ENCODE assay signal across 1 cellular context in genomic region chr2:225788571-225788970, GRCh38.
TF ChIP-seq lines count a peak whose summit lies in the region.

No MANE protein-coding gene starts in this region.

TF ChIP-seq in SK-N-SH treated with all-trans-retinoic acid at 6 μM for 48 hours, 23 proteins besides CTCF, POLR2A, EP300 and RAD21 (continued from another document):
- TF ChIP-seq POU6F1 (CRISPR knock-in tag; IDR thresholded peaks at IDR 0.05; ENCODE audit: borderline replicate concordance, low read depth) (no peak), BACH2 (CRISPR knock-in tag; IDR thresholded peaks at IDR 0.05; ENCODE audit: borderline replicate concordance) (no peak), ZNF70 (CRISPR knock-in tag; IDR thresholded peaks at IDR 0.05) (no peak), TCF4 (CRISPR knock-in tag; IDR thresholded peaks at IDR 0.05; ENCODE audit: borderline replicate concordance) (no peak), RARB (CRISPR knock-in tag; IDR thresholded peaks at IDR 0.05) (no peak), ZFP30 (CRISPR knock-in tag; IDR thresholded peaks at IDR 0.05) (no peak), ESRRG (CRISPR knock-in tag; IDR thresholded peaks at IDR 0.05) (no peak)
- TF ChIP-seq, protein P1, sequence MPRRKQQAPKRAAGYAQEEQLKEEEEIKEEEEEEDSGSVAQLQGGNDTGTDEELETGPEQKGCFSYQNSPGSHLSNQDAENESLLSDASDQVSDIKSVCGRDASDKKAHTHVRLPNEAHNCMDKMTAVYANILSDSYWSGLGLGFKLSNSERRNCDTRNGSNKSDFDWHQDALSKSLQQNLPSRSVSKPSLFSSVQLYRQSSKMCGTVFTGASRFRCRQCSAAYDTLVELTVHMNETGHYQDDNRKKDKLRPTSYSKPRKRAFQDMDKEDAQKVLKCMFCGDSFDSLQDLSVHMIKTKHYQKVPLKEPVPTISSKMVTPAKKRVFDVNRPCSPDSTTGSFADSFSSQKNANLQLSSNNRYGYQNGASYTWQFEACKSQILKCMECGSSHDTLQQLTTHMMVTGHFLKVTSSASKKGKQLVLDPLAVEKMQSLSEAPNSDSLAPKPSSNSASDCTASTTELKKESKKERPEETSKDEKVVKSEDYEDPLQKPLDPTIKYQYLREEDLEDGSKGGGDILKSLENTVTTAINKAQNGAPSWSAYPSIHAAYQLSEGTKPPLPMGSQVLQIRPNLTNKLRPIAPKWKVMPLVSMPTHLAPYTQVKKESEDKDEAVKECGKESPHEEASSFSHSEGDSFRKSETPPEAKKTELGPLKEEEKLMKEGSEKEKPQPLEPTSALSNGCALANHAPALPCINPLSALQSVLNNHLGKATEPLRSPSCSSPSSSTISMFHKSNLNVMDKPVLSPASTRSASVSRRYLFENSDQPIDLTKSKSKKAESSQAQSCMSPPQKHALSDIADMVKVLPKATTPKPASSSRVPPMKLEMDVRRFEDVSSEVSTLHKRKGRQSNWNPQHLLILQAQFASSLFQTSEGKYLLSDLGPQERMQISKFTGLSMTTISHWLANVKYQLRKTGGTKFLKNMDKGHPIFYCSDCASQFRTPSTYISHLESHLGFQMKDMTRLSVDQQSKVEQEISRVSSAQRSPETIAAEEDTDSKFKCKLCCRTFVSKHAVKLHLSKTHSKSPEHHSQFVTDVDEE (CRISPR knock-in tag; IDR thresholded peaks at IDR 0.05), result no peak
